ENCODE assay signal across 1 cellular context in genomic region chr19:40954573-40954972, GRCh38.
TF ChIP-seq lines count a peak whose summit lies in the region.

No MANE protein-coding gene starts in this region.

TF ChIP-seq in K562, 482 proteins besides CTCF, POLR2A, EP300 and RAD21 (continued from another document and continues in another):
- no peak for TF ChIP-seq NELFE (IDR thresholded peaks at IDR 0.05; ENCODE audit: insufficient read depth, insufficient read length)
- TF ChIP-seq THRB (CRISPR knock-in tag; conservative IDR thresholded peaks at IDR 0.05), result no peak
- TF ChIP-seq FOXJ2 (tag; IDR thresholded peaks at IDR 0.05), result no peak
- peak; percentile 46; the same call in 1 of the 2 replicates for TF ChIP-seq ZEB2 (IDR thresholded peaks at IDR 0.05)
- no peak for TF ChIP-seq CUX1 (CRISPR knock-in tag; IDR thresholded peaks at IDR 0.05)
- no peak for TF ChIP-seq BRF2 (IDR thresholded peaks at IDR 0.05; ENCODE audit: borderline replicate concordance, insufficient read depth, insufficient read length)
- no peak for TF ChIP-seq CEBPB (tag; IDR thresholded peaks at IDR 0.05)
- TF ChIP-seq CHD4 (IDR thresholded peaks at IDR 0.05; ENCODE audit: insufficient read depth, insufficient replicate concordance, low read depth, low read length, poor library complexity, severe bottlenecking), result no peak
- no peak for TF ChIP-seq HDAC8 (tag; IDR thresholded peaks at IDR 0.05)
- TF ChIP-seq GABPB2 (CRISPR knock-in tag; conservative IDR thresholded peaks at IDR 0.05), result no peak
- no peak for TF ChIP-seq ZBTB9 (CRISPR knock-in tag; IDR thresholded peaks at IDR 0.05)
- peak; percentile 50; the same call in 1 of the 2 replicates for TF ChIP-seq ZBTB33 (CRISPR knock-in tag; IDR thresholded peaks at IDR 0.05)
- TF ChIP-seq NCOR1 (IDR thresholded peaks at IDR 0.05), result no peak
- no peak for TF ChIP-seq ZNF316 (IDR thresholded peaks at IDR 0.05)
- no peak for TF ChIP-seq ARNT (IDR thresholded peaks at IDR 0.05)
- no peak for TF ChIP-seq FOXJ3 (CRISPR knock-in tag; IDR thresholded peaks at IDR 0.05)
- no peak for TF ChIP-seq SOX6 (IDR thresholded peaks at IDR 0.05)
- no peak for TF ChIP-seq SIRT6 (IDR thresholded peaks at IDR 0.05; ENCODE audit: low read depth, low read length)
- no peak for TF ChIP-seq MEF2A (IDR thresholded peaks at IDR 0.05; ENCODE audit: control insufficient read depth, low read depth, low read length)
- peak; percentile 84 for TF ChIP-seq CBX5 (IDR thresholded peaks at IDR 0.05; ENCODE audit: borderline replicate concordance, low read depth)
- no peak for TF ChIP-seq NEUROD1 (IDR thresholded peaks at IDR 0.05; ENCODE audit: borderline replicate concordance, low read depth, low read length, partially characterized antibody)
- no peak for TF ChIP-seq ZBTB34 (CRISPR knock-in tag; IDR thresholded peaks at IDR 0.05)
- TF ChIP-seq ZFP91 (CRISPR knock-in tag; IDR thresholded peaks at IDR 0.05), result no peak
- no peak for TF ChIP-seq ZNF717 (CRISPR knock-in tag; IDR thresholded peaks at IDR 0.05)
- TF ChIP-seq NR3C1 (CRISPR knock-in tag; IDR thresholded peaks at IDR 0.05), result no peak
- TF ChIP-seq CBFB (CRISPR knock-in tag; IDR thresholded peaks at IDR 0.05), result no peak
- TF ChIP-seq ARHGAP35 (IDR thresholded peaks at IDR 0.05; ENCODE audit: partially characterized antibody), result no peak
- TF ChIP-seq CBFA2T3 (IDR thresholded peaks at IDR 0.05), result no peak
- no peak for TF ChIP-seq BRCA1 (IDR thresholded peaks at IDR 0.05)
- no peak for TF ChIP-seq BRCA1 (CRISPR knock-in tag; IDR thresholded peaks at IDR 0.05)
- TF ChIP-seq HBP1 (CRISPR knock-in tag; IDR thresholded peaks at IDR 0.05), result no peak
- no peak for TF ChIP-seq ZZZ3 (IDR thresholded peaks at IDR 0.05)
- no peak for TF ChIP-seq GTF2F1 (IDR thresholded peaks at IDR 0.05; ENCODE audit: low read depth, low read length)
- TF ChIP-seq MIER1 (IDR thresholded peaks at IDR 0.05; ENCODE audit: low read depth), result no peak
- no peak for TF ChIP-seq CREB3L1 (IDR thresholded peaks at IDR 0.05; ENCODE audit: borderline replicate concordance, low read depth)
- peak in 1 of 2 experiments; percentile 96; a peak in 2 of 3 replicates for TF ChIP-seq CBX3 (IDR thresholded peaks at IDR 0.05; ENCODE audit: borderline replicate concordance in 1 of 2, low read length in 2 of 2)
- TF ChIP-seq LEF1 (IDR thresholded peaks at IDR 0.05), result no peak
- peak in 1 of 2 experiments; percentile 69; a peak in 2 of 4 replicates for TF ChIP-seq TRIM24 (IDR thresholded peaks at IDR 0.05)
- no peak for TF ChIP-seq ZNF778 (CRISPR knock-in tag; IDR thresholded peaks at IDR 0.05)
- no peak for TF ChIP-seq ZSCAN32 (CRISPR knock-in tag; IDR thresholded peaks at IDR 0.05)
- TF ChIP-seq ZNF217 (CRISPR knock-in tag; IDR thresholded peaks at IDR 0.05), result no peak
- TF ChIP-seq NKRF (IDR thresholded peaks at IDR 0.05; ENCODE audit: borderline replicate concordance), result no peak
- peak; percentile 92 for TF ChIP-seq TRIM28 (IDR thresholded peaks at IDR 0.05)
- TF ChIP-seq ZNF41 (CRISPR knock-in tag; conservative IDR thresholded peaks at IDR 0.05), result no peak
- TF ChIP-seq KAT2B (IDR thresholded peaks at IDR 0.05; ENCODE audit: low read depth, low read length), result no peak
- TF ChIP-seq FOS (IDR thresholded peaks at IDR 0.05; ENCODE audit: extremely low read depth, insufficient read length), result no peak
- no peak for TF ChIP-seq CAMTA2 (CRISPR knock-in tag; conservative IDR thresholded peaks at IDR 0.05)
- TF ChIP-seq CBX2 (IDR thresholded peaks at IDR 0.05; ENCODE audit: insufficient read depth, low read length, poor library complexity, severe bottlenecking), result no peak
